19 cellular contexts compared by ENCODE assay signal in the genomic region with DNA sequence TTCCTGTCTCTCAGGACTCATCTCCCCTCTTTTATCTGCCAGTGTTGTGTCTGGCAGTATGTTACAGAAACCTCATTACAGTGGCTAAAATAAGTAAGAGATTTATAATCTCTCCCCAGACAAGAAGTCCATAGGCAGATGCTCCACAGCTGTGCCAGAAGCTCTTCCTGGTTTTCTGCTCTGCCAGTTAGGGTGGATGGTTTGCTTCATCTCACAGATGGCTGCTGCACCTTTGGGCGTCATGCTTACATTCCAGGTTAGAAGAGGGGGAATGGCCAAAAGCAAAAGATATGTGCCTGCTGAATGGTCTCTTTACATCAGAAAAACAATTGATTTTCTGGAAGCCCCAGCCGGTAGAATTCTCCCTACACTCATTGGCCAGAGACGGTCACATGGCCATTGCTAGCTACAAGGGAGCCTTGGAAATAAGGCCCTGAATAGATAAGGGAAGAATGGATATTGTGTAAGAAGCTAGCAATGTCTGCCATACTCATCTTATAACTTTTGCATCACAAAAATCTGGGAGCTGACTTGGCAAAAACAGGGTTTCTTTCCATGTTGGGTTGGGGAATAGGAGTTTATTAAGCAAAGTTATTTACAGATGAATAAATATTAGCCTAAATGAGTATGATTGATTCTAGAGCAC.
DNase-seq lines count a peak whose midpoint lies in the region; ATAC-seq, FAIRE-seq and TF ChIP-seq lines count a peak whose summit lies in the region.
"Had no signal": no experiment of that assay in that cellular context is flagged by ENCODE, and none has a peak within 500 bp of the region (broad histone marks: within the 10 kb centered on the region; RNA-seq: fewer than 3 reads in every experiment).

No MANE protein-coding gene starts in this region.

- H3K36me3 Mint-ChIP-seq in GM23338 (ENCODE audit: low read depth) = no peaks in the 10 kb centered on the region
- H3K36me3 Mint-ChIP-seq: CD8-positive, alpha-beta memory T cell had no signal

- in situ Hi-C loops in brain microvascular endothelial cell (cut with HindIII; ENCODE audit: low pct_ligation_motif_present, low sequenced_read_pairs) = no loop called here

- H3K36me3 ChIP-seq in GM23338 (ENCODE audit: insufficient read depth) = no peaks in the 10 kb centered on the region
- no peaks in the 10 kb centered on the region for H3K36me3 ChIP-seq in brain microvascular endothelial cell (replicated peaks)
- H3K36me3 ChIP-seq in mesenchymal stem cell (ENCODE audit: control insufficient read depth in 1 of 2, insufficient read depth in 2 of 2, low read depth in 1 of 2, low read length in 2 of 2) = no peaks in the 10 kb centered on the region

- H3K4me3 ChIP-seq in GM23338 (no peak overlapping the region), brain microvascular endothelial cell (ENCODE audit: low read depth, low read length) (no peak overlapping the region), mesenchymal stem cell (ENCODE audit: insufficient read depth in 1 of 2, low read depth in 1 of 2, low read length in 2 of 2) (no peak overlapping the region)

- H3K23ac ChIP-seq in mesenchymal stem cell (ENCODE audit: low read length in 2 of 2) = no peak overlapping the region

- H3K9me3 Mint-ChIP-seq in GM23338 = no peaks in the 10 kb centered on the region
- H3K9me3 Mint-ChIP-seq: CD8-positive, alpha-beta memory T cell had no signal

- no peaks in the 10 kb centered on the region for H3K79me1 ChIP-seq in mesenchymal stem cell (replicated peaks; ENCODE audit: low read length, poor library complexity, severe bottlenecking)

- H2AFZ ChIP-seq in GM23338 = peak overlapping the region; percentile 95; the same call in 1 of the 2 replicates
- no peak overlapping the region for H2AFZ ChIP-seq in mesenchymal stem cell (ENCODE audit: low read depth, low read length)

- no peak overlapping the region for H2BK120ac ChIP-seq in mesenchymal stem cell (ENCODE audit: low read depth, low read length)

- H3K4ac ChIP-seq in mesenchymal stem cell (ENCODE audit: low read depth in 1 of 2, low read length in 2 of 2) = no peak overlapping the region

- TF ChIP-seq CTCF in GM23338 (conservative IDR thresholded peaks at IDR 0.05; ENCODE audit: low read depth in 2 of 2) (no peak), brain microvascular endothelial cell (IDR thresholded peaks at IDR 0.05; ENCODE audit: low read depth, low read length, missing control alignments) (no peak)

- no peak overlapping the region for H3K4me2 ChIP-seq in GM23338
- no peak overlapping the region for H3K4me2 ChIP-seq in mesenchymal stem cell (ENCODE audit: low read length, poor library complexity, severe bottlenecking)

- H3K9me2 ChIP-seq in GM23338 (ENCODE audit: insufficient read depth) = peaks cover 10% of the 10 kb centered on the region; the same call in 1 of the 2 replicates

- no peak overlapping the region for H3K14ac ChIP-seq in mesenchymal stem cell (ENCODE audit: low read length in 2 of 2)

- no peaks in the 10 kb centered on the region for H4K20me1 ChIP-seq in GM23338 (replicated peaks; ENCODE audit: insufficient read depth)

- H2BK15ac ChIP-seq in mesenchymal stem cell (ENCODE audit: low read depth, poor library complexity, severe bottlenecking) = no peak overlapping the region

- H3K27ac ChIP-seq in GM23338 (ENCODE audit: low read depth) (no peak overlapping the region), brain microvascular endothelial cell (no peak overlapping the region), mesenchymal stem cell (ENCODE audit: low read length, poor library complexity, severe bottlenecking) (no peak overlapping the region)

- peaks cover 4% of the 10 kb centered on the region for H3K27me3 Mint-ChIP-seq in GM23338 (ENCODE audit: insufficient read depth, low read depth, poor library complexity)
- H3K27me3 Mint-ChIP-seq: CD8-positive, alpha-beta memory T cell had no signal

- H3K4me1 ChIP-seq in GM23338 (ENCODE audit: insufficient read depth) (0 out of 2 replicates have a peak, but pooled peaks cover 4% of the 10 kb centered on the region), mesenchymal stem cell (ENCODE audit: control insufficient read depth, insufficient read depth, low read depth, low read length) (peaks cover 3% of the 10 kb centered on the region)

- no peak overlapping the region for H3K18ac ChIP-seq in mesenchymal stem cell (ENCODE audit: low read depth in 1 of 2, low read length in 2 of 2)

- H4K91ac ChIP-seq in mesenchymal stem cell (ENCODE audit: low read length) = no peak overlapping the region

- H3K27ac Mint-ChIP-seq in GM23338 = no peak overlapping the region

- no peak for FAIRE-seq in frontal cortex (lab: Jason Lieb, UNC)
- FAIRE-seq: D721Med, GM12891, HTR-8/SVneo had no signal

- peaks cover 6% of the 10 kb centered on the region for H3K4me1 Mint-ChIP-seq in GM23338
- H3K4me1 Mint-ChIP-seq: CD8-positive, alpha-beta memory T cell had no signal

- no peak overlapping the region for H4K8ac ChIP-seq in mesenchymal stem cell (ENCODE audit: low read length)

- H3K27me3 ChIP-seq in GM23338 (ENCODE audit: insufficient read depth) = no peaks in the 10 kb centered on the region
- H3K27me3 ChIP-seq in brain microvascular endothelial cell (replicated peaks) = no peaks in the 10 kb centered on the region
- H3K27me3 ChIP-seq in mesenchymal stem cell (ENCODE audit: control insufficient read depth in 1 of 2, insufficient read depth in 1 of 2, low read length in 2 of 2) = peaks cover 0 to 7% of the 10 kb centered on the region in 2 experiments

- ATAC-seq in GM23338 (no peak), HG03432 (IDR thresholded peaks at IDR 0.05; ENCODE audit: unreplicated experiment) (no peak)

- no peaks in the 10 kb centered on the region for H3K9me3 ChIP-seq in mesenchymal stem cell (ENCODE audit: control insufficient read depth, low read length)

- H2BK5ac ChIP-seq in mesenchymal stem cell (ENCODE audit: low read depth, low read length, poor library complexity, severe bottlenecking) = no peak overlapping the region

- no peaks in the 10 kb centered on the region for H3K79me2 ChIP-seq in GM23338 (replicated peaks; ENCODE audit: insufficient read depth)

- H2AK5ac ChIP-seq in mesenchymal stem cell (ENCODE audit: low read length, severe bottlenecking) = no peak overlapping the region

- DNase-seq in GM23338 (ENCODE audit: low spot score) (no peak), NCI-H226 (peak; percentile 48), brain microvascular endothelial cell (peak; percentile 21), mesenchymal stem cell (peak; percentile 23), activated T-cell treated with anti-CD3 and anti-CD28 coated beads for 4 hours (no peak), frontal cortex (ENCODE audit: low spot score in 2 of 2) (no peak)
- DNase-seq: C1 segment of cervical spinal cord; CD8-positive, alpha-beta memory T cell; H7; KBM-7; NCI-H1417; NCI-H187; NCI-H345; NCI-H524 treated with DMSO at 0.1 percent for 48 hours; SW 1271 had no signal

- no peak overlapping the region for H3K9ac ChIP-seq in mesenchymal stem cell (ENCODE audit: low read length)

- no peak overlapping the region for H3K4me3 Mint-ChIP-seq in GM23338
- H3K4me3 Mint-ChIP-seq: CD8-positive, alpha-beta memory T cell had no signal

- 100% methylated on average over 1 of the region's 3 CpGs for WGBS in mesenchymal stem cell

- H2BK12ac ChIP-seq in mesenchymal stem cell (ENCODE audit: low read length in 2 of 2) = no peak overlapping the region

- no peaks in the 10 kb centered on the region for H3F3A ChIP-seq in GM23338 (replicated peaks; ENCODE audit: low read depth)

TF ChIP-seq in GM23338, 12 proteins besides CTCF, POLR2A, EP300 and RAD21:
- TF ChIP-seq, protein P1, sequence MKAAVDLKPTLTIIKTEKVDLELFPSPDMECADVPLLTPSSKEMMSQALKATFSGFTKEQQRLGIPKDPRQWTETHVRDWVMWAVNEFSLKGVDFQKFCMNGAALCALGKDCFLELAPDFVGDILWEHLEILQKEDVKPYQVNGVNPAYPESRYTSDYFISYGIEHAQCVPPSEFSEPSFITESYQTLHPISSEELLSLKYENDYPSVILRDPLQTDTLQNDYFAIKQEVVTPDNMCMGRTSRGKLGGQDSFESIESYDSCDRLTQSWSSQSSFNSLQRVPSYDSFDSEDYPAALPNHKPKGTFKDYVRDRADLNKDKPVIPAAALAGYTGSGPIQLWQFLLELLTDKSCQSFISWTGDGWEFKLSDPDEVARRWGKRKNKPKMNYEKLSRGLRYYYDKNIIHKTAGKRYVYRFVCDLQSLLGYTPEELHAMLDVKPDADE (IDR thresholded peaks at IDR 0.05) = no peak
- TF ChIP-seq ZNF331 (CRISPR knock-in tag; IDR thresholded peaks at IDR 0.05; ENCODE audit: low read depth) = no peak

Comparison
In these comparisons a context has a peak if more than half of its experiments do, and no peak if none do; other contexts are left out.
1. DNase-seq: peak in NCI-H226 (single experiment), brain microvascular endothelial cell (single experiment) and mesenchymal stem cell (single experiment); none in GM23338 (single experiment), activated T-cell treated with anti-CD3 and anti-CD28 coated beads for 4 hours (single experiment) and frontal cortex (0 of 2).